In the genomic region with DNA sequence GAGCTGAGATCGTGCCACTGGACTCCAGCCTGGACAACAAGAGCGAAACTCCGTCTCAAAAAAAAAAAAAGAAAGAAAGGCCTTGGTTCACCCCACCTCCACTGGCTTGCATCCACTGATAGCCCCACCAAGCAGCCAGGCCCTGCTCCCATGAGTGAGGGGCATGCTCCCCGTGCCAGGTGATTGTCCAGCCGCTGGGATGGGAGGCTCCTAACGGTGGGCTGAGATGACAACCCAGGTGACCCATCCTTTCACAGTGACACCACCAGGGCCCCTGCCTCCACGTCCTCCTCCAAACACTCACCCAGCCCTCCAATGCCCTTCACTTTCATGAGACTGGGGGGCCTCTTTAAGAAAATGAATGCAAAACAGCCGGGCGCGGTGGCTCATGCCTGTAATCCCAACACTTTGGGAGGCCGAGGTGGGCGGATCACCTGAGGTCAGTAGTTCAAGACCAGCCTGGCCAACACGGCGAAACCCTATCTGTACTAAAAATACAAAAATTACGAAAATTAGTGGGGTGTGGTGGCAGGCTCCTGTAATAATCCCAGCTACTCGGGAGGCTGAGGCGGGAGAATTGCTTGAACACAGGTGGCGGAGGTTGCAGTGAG, we compare ENCODE assay signal across 30 cellular contexts. TPM values are rescaled to one million over a fixed set of nuclear protein-coding genes. Genes with fewer than 3 reads are reported as not detected.
DNase-seq lines count a peak whose midpoint lies in the region; ATAC-seq and TF ChIP-seq lines count a peak whose summit lies in the region.
"Had no signal": no experiment of that assay in that cellular context is flagged by ENCODE, and none has a peak within 500 bp of the region (broad histone marks: within the 10 kb centered on the region; RNA-seq: fewer than 3 reads in every experiment).

No MANE protein-coding gene starts in this region.

- H3K36me3 Mint-ChIP-seq in MCF 10A (ENCODE audit: insufficient read depth, unreplicated experiment), result no peaks in the 10 kb centered on the region
- H3K36me3 Mint-ChIP-seq: brain had no signal

- peaks cover 61% of the 10 kb centered on the region for H3F3A ChIP-seq in MM.1S (ENCODE audit: insufficient read depth, low read length)

- H3K27ac Mint-ChIP-seq in MCF 10A (ENCODE audit: low read depth, unreplicated experiment), result no peak overlapping the region
- H3K27ac Mint-ChIP-seq: activated T-helper 2 cell treated with anti-CD3 and anti-CD28 coated beads, Interferon-gamma antibody, Interleukin-2, Interleukin-4, amounts not matched to agents 10 μg/mL and 5 μg/mL and 100 μg/mL, durations not matched to agents 14 hours and 24 hours and 36 hours had no signal

- H2BK12ac ChIP-seq in trophoblast cell (ENCODE audit: low read length), result no peak overlapping the region

- no peak overlapping the region for H3K4me3 Mint-ChIP-seq in MCF 10A (ENCODE audit: unreplicated experiment)
- H3K4me3 Mint-ChIP-seq: HFFc6 had no signal

- no peak overlapping the region for H3K14ac ChIP-seq in trophoblast cell (ENCODE audit: low read length)

- peaks cover 9 to 23% of the 10 kb centered on the region in 2 donors for H3K4me1 ChIP-seq in breast epithelium
- H3K4me1 ChIP-seq in MM.1S (ENCODE audit: low read length), result peaks cover 61% of the 10 kb centered on the region
- H3K4me1 ChIP-seq in hepatocyte (ENCODE audit: insufficient read depth), result peaks cover 23% of the 10 kb centered on the region
- peaks cover 27 to 41% (median 36%) of the 10 kb centered on the region in 3 donors for H3K4me1 ChIP-seq in skeletal muscle tissue (ENCODE audit: control insufficient read depth in 3 of 3, insufficient read depth in 3 of 3, low read length in 3 of 3)
- H3K4me1 ChIP-seq in trophoblast cell (ENCODE audit: control insufficient read depth in 1 of 2, insufficient read depth in 2 of 2, low read length in 2 of 2), result peaks cover 5% of the 10 kb centered on the region in 2 experiments
- no peaks in the 10 kb centered on the region for H3K4me1 ChIP-seq in aorta (ENCODE audit: control insufficient read depth in 1 of 2, insufficient read depth in 2 of 2, low read length in 2 of 2)

- DNase-seq in breast epithelium (ENCODE audit: low spot score in 2 of 2) (no peak), MCF 10A (ENCODE audit: unreplicated experiment) (no peak), MM.1S (no peak), hepatocyte (ENCODE audit: low spot score) (no peak), trophoblast cell (no peak), aorta (no peak)
- DNase-seq: activated CD4-positive, alpha-beta T cell treated with anti-CD3 and anti-CD28 coated beads for 4 hours; activated naive CD4-positive, alpha-beta T cell treated with anti-CD3 and anti-CD28 coated beads, Interleukin-2, amount 50 U/mL, for 16 hours; DMS79 treated with DMSO at 0.1 percent for 48 hours; GF-D8; GOT3; HFFc6; left colon; NCI-H2029; stimulated activated CD4-positive, alpha-beta T cell treated with anti-CD3 and anti-CD28 coated beads, Interleukin-15, amount 100 ng/mL, for 24 hours; stimulated activated CD4-positive, alpha-beta T cell treated with anti-CD3 and anti-CD28 coated beads, Interleukin-4, amount 100 ng/mL, for 4 hours; T-helper 9 cell; upper lobe of left lung had no signal

- TF ChIP-seq CTCF in breast epithelium (IDR thresholded peaks at IDR 0.05) (no peak), MCF 10A (IDR thresholded peaks at IDR 0.05; ENCODE audit: unreplicated experiment) (no peak), MM.1S (IDR thresholded peaks at IDR 0.05; ENCODE audit: low read length) (no peak), hepatocyte (IDR thresholded peaks at IDR 0.05; ENCODE audit: poor library complexity) (no peak)

- no peak overlapping the region for H4K91ac ChIP-seq in trophoblast cell (ENCODE audit: low read depth, low read length)

- H4K20me1 ChIP-seq in MM.1S (ENCODE audit: insufficient read depth, low read length) (no peaks in the 10 kb centered on the region), hepatocyte (ENCODE audit: insufficient read depth, poor library complexity, severe bottlenecking) (no peaks in the 10 kb centered on the region)

- H3K23ac ChIP-seq in trophoblast cell (ENCODE audit: low read length), result no peak overlapping the region

- H4K8ac ChIP-seq in trophoblast cell (ENCODE audit: low read depth, low read length), result no peak overlapping the region

- ATAC-seq in aorta (ENCODE audit: low FRiP score), result no peak
- ATAC-seq in GM21367 (IDR thresholded peaks at IDR 0.05; ENCODE audit: unreplicated experiment), result no peak
- ATAC-seq: K562, left colon had no signal

- no peak overlapping the region for H2BK120ac ChIP-seq in trophoblast cell (ENCODE audit: insufficient read depth, low read length, poor library complexity)

- H3K4me3 ChIP-seq in breast epithelium (no peak overlapping the region), MM.1S (ENCODE audit: low read length) (peak overlapping the region; percentile 33; the same call in 1 of the 2 replicates), hepatocyte (no peak overlapping the region), skeletal muscle tissue (ENCODE audit: low read length in 3 of 3) (no peak overlapping the region), trophoblast cell (ENCODE audit: low read depth, low read length) (no peak overlapping the region), aorta (ENCODE audit: low read length in 2 of 2) (no peak overlapping the region)
- H3K4me3 ChIP-seq: dorsolateral prefrontal cortex, gastroesophageal sphincter, K562, MG63, SJCRH30, upper lobe of left lung had no signal

- no peaks in the 10 kb centered on the region for H3K9me3 Mint-ChIP-seq in MCF 10A (ENCODE audit: unreplicated experiment)
- H3K9me3 Mint-ChIP-seq: activated T-helper 2 cell treated with anti-CD3 and anti-CD28 coated beads, Interferon-gamma antibody, Interleukin-2, Interleukin-4, amounts not matched to agents 10 μg/mL and 5 μg/mL and 100 μg/mL, durations not matched to agents 14 hours and 24 hours and 36 hours; HFFc6 had no signal

- H3K9ac ChIP-seq in MM.1S (ENCODE audit: low read length) (peak overlapping the region; percentile 99), skeletal muscle tissue (ENCODE audit: low read depth in 1 of 3, low read length in 3 of 3) (peak overlapping the region in 1 of 3 donors; percentile 8), trophoblast cell (ENCODE audit: low read length) (no peak overlapping the region)

- no peak overlapping the region for H3K18ac ChIP-seq in trophoblast cell (ENCODE audit: low read length)

- H3K79me2 ChIP-seq in MM.1S (ENCODE audit: low read length) (peaks cover 15% of the 10 kb centered on the region), hepatocyte (no peaks in the 10 kb centered on the region), trophoblast cell (ENCODE audit: control insufficient read depth, insufficient read depth, low read length, poor library complexity) (no peaks in the 10 kb centered on the region)

- H2AFZ ChIP-seq in MM.1S (ENCODE audit: low read length) (no peak overlapping the region), hepatocyte (no peak overlapping the region), trophoblast cell (ENCODE audit: insufficient read depth, low read length, poor library complexity) (no peak overlapping the region)

- H2BK5ac ChIP-seq in trophoblast cell (ENCODE audit: low read depth, low read length, poor library complexity), result no peak overlapping the region

- H3K27ac ChIP-seq in breast epithelium (peak overlapping the region; percentile 74 to 76), MM.1S (ENCODE audit: low read length) (peak overlapping the region; percentile 100), hepatocyte (peak overlapping the region; percentile 76), skeletal muscle tissue (ENCODE audit: low read depth, low read length) (peak overlapping the region; percentile 80), trophoblast cell (ENCODE audit: low read depth, low read length) (no peak overlapping the region), aorta (ENCODE audit: low read depth in 1 of 2, low read length in 2 of 2) (no peak overlapping the region)
- H3K27ac ChIP-seq: 22Rv1, neutrophil had no signal

- H3K4me1 Mint-ChIP-seq in MCF 10A (ENCODE audit: insufficient read depth, unreplicated experiment), result peaks cover 5% of the 10 kb centered on the region

- H3K79me1 ChIP-seq in trophoblast cell (ENCODE audit: low read length), result no peaks in the 10 kb centered on the region

- intact Hi-C loops in breast epithelium (cut with DNase I; ENCODE audit: low total_unique reads) (loop anchor here (5.0 to 10.0 kb wide), 2 partner anchors 323 to 445 kb away; no protein-coding TSS in a partner anchor), MCF 10A (cut with micrococcal nuclease) (loop anchor here (5.0 kb wide), 3 partner anchors 80 to 305 kb away; a partner anchor contains a TSS), aorta (cut with DNase I) (loop anchor here (5.0 kb wide), 2 partner anchors 80 to 305 kb away; a partner anchor contains a TSS)

- WGBS in hepatocyte (ENCODE audit: low lambda C conversion rate, missing lambda C conversion rate), result 89% methylated on average over 18 of the region's 18 CpGs
- no CpG with 5 or more reads among the region's 18 CpGs for WGBS in trophoblast cell (ENCODE audit: extremely low coverage, insufficient coverage, insufficient read length)
- WGBS in aorta, 2 donors, result 86 to 91% methylated on average over 18 of the region's 18 CpGs

- no peak for TF ChIP-seq POLR2A in breast epithelium (IDR thresholded peaks at IDR 0.05)

- H3K27me3 ChIP-seq in breast epithelium (no peaks in the 10 kb centered on the region), MM.1S (replicated peaks; ENCODE audit: insufficient read depth, low read length) (no peaks in the 10 kb centered on the region), hepatocyte (no peaks in the 10 kb centered on the region), skeletal muscle tissue (ENCODE audit: control insufficient read depth in 3 of 3, insufficient read depth in 3 of 3, low read length in 3 of 3) (no peaks in the 10 kb centered on the region), trophoblast cell (ENCODE audit: insufficient read depth, low read length) (no peaks in the 10 kb centered on the region), aorta (ENCODE audit: control insufficient read depth in 1 of 2, insufficient read depth in 2 of 2, low read length in 1 of 2) (no peaks in the 10 kb centered on the region)
- H3K27me3 ChIP-seq: dorsolateral prefrontal cortex, gastroesophageal sphincter, MG63, SJCRH30, upper lobe of left lung had no signal

- H3K9me2 ChIP-seq in MM.1S (replicated peaks; ENCODE audit: insufficient read depth, low read length) (no peaks in the 10 kb centered on the region), hepatocyte (replicated peaks; ENCODE audit: insufficient read depth) (no peaks in the 10 kb centered on the region)

- POLR2A ChIA-PET in MCF 10A (lab: Yijun Ruan, JAX), result interaction anchor here (1.5 kb wide), 1 partner anchor 35 kb away, joined by 3 read pairs; no protein-coding TSS in a partner anchor

- no peak overlapping the region for H2AK5ac ChIP-seq in trophoblast cell (ENCODE audit: low read length)

- H4K12ac ChIP-seq in trophoblast cell (ENCODE audit: low read depth, low read length), result no peak overlapping the region

- BruUV-seq in MCF 10A (replicated peaks; lab: Mats Ljungman, UMichigan), result no TSS peak

- no peaks in the 10 kb centered on the region for H3K27me3 Mint-ChIP-seq in MCF 10A (ENCODE audit: insufficient read depth, unreplicated experiment)
- H3K27me3 Mint-ChIP-seq: brain had no signal

- H3K4ac ChIP-seq in trophoblast cell (ENCODE audit: low read depth, low read length), result no peak overlapping the region

- peak overlapping the region; percentile 100 for H3K4me2 ChIP-seq in MM.1S (ENCODE audit: low read depth, low read length)
- no peak overlapping the region for H3K4me2 ChIP-seq in hepatocyte
- H3K4me2 ChIP-seq in trophoblast cell (ENCODE audit: low read length), result no peak overlapping the region

- CTCF ChIA-PET in MCF 10A (lab: Yijun Ruan, JAX), result interaction anchor here (3.4 to 4.9 kb wide), 2 partner anchors 11 to 77 kb away, joined by 29 to 53 read pairs; a partner anchor contains a TSS

- H3K36me3 ChIP-seq in breast epithelium (no peaks in the 10 kb centered on the region), MM.1S (replicated peaks; ENCODE audit: insufficient read depth, low read length) (no peaks in the 10 kb centered on the region), hepatocyte (replicated peaks; ENCODE audit: insufficient read depth, low read depth) (no peaks in the 10 kb centered on the region), skeletal muscle tissue (ENCODE audit: control insufficient read depth in 3 of 3, insufficient read depth in 3 of 3, low read length in 3 of 3) (no peaks in the 10 kb centered on the region), trophoblast cell (ENCODE audit: control insufficient read depth in 1 of 2, insufficient read depth in 2 of 2, low read length in 2 of 2) (no peaks in the 10 kb centered on the region), aorta (ENCODE audit: control insufficient read depth in 1 of 2, insufficient read depth in 2 of 2, low read length in 1 of 2) (no peaks in the 10 kb centered on the region)
- H3K36me3 ChIP-seq: gastroesophageal sphincter, MG63, neutrophil, SJCRH30, upper lobe of left lung had no signal

- H3K9me3 ChIP-seq in breast epithelium (no peaks in the 10 kb centered on the region), MM.1S (replicated peaks; ENCODE audit: insufficient read depth, low read length) (no peaks in the 10 kb centered on the region), hepatocyte (ENCODE audit: low read depth) (no peaks in the 10 kb centered on the region), skeletal muscle tissue (ENCODE audit: control insufficient read depth in 3 of 3, low read length in 3 of 3) (no peaks in the 10 kb centered on the region), trophoblast cell (ENCODE audit: insufficient read depth, low read depth, low read length) (no peaks in the 10 kb centered on the region), aorta (ENCODE audit: control insufficient read depth, low read length) (no peaks in the 10 kb centered on the region)
- H3K9me3 ChIP-seq: gastroesophageal sphincter, MG63, neutrophil, SJCRH30, upper lobe of left lung had no signal

RNA-seq across cellular contexts. Expression of a gene that starts 8.6 kb away (rescaled TPM):
- total RNA-seq in breast epithelium (1 to 10 TPM in 2 of 3 donors, under 1 TPM in 1; 0.48 to 6.6 (median 2.8) TPM), MCF 10A (2022) (not detected in 2 replicates), hepatocyte (1.6 and 1.8 TPM in 2 replicates), skeletal muscle tissue (1.0 TPM), aorta (1 to 10 TPM; 1.9 to 3.9 TPM)
- polyA plus RNA-seq in hepatocyte (5.1 and 6.1 TPM in 2 replicates), aorta (1 to 10 TPM; 1.4 to 6.1 TPM)
- 1.1 and 1.7 TPM in 2 replicates for polyA plus RNA-seq in trophoblast cell (2013)
- total RNA-seq: HT1080, SJCRH30 had no signal

RNA-seq across cellular contexts. Expression of a gene that starts 10.3 kb away (rescaled TPM):
- total RNA-seq in breast epithelium (10 to 100 TPM; 10.2 to 17.0 (median 13.1) TPM), MCF 10A (2022) (9.6 and 11.3 TPM in 2 replicates), hepatocyte (11.6 and 15.0 TPM in 2 replicates), skeletal muscle tissue (2.1 TPM), aorta (10 to 100 TPM in 1 of 2 donors, 1 to 10 TPM in 1; 4.8 to 14.4 TPM)
- polyA plus RNA-seq in hepatocyte (15.0 and 20.9 TPM in 2 replicates), aorta (10 to 100 TPM; 16.7 TPM)
- 13.0 and 13.3 TPM in 2 replicates for polyA plus RNA-seq in trophoblast cell (2013)

RNA-seq across cellular contexts. Expression of a gene that starts 46.8 kb away (rescaled TPM):
- total RNA-seq in breast epithelium (100 to 1,000 TPM; 191 to 466 (median 261) TPM), MCF 10A (2022) (1,031 and 1,126 TPM in 2 replicates), hepatocyte (240 and 306 TPM in 2 replicates), skeletal muscle tissue (76.7 TPM), aorta (100 to 1,000 TPM; 278 to 316 TPM)
- polyA plus RNA-seq in hepatocyte (2,070 and 2,177 TPM in 2 replicates), aorta (100 to 1,000 TPM; 362 to 373 TPM)
- 949 and 965 TPM in 2 replicates for polyA plus RNA-seq in trophoblast cell (2013)

Comparison
In these comparisons a context has a peak if more than half of its experiments do, and no peak if none do; other contexts are left out.
1. H3K27ac ChIP-seq: peak in breast epithelium (2 of 2), MM.1S (single experiment), hepatocyte (single experiment) and skeletal muscle tissue (single experiment); none in trophoblast cell (single experiment) and aorta (0 of 2).